Comparison of ENCODE assay signal across 1 cellular context in the genomic region with DNA sequence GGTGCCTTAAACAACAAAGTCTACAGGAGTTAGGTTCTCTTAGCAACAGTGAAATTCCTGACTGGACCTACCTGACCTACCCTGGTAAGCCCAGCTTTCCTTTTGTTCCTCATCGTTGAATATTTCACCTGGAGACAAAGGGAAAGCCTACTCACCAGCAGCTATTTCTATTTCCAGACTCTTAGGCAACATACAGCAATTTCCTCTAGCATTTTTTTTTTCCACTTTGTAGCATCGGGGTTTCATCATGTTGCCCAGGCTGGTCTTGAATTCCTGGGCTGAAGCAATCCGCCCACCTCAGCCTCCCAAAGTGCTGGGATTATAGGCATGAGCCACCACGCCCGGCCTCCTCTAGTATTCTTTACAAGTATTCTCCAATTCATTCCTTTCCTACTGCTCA.
TF ChIP-seq lines count a peak whose summit lies in the region.

No MANE protein-coding gene starts in this region.

TF ChIP-seq in SK-N-SH, 30 proteins besides CTCF, POLR2A, EP300 and RAD21 (continued from another document):
- TF ChIP-seq, protein P1, sequence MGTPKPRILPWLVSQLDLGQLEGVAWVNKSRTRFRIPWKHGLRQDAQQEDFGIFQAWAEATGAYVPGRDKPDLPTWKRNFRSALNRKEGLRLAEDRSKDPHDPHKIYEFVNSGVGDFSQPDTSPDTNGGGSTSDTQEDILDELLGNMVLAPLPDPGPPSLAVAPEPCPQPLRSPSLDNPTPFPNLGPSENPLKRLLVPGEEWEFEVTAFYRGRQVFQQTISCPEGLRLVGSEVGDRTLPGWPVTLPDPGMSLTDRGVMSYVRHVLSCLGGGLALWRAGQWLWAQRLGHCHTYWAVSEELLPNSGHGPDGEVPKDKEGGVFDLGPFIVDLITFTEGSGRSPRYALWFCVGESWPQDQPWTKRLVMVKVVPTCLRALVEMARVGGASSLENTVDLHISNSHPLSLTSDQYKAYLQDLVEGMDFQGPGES (IDR thresholded peaks at IDR 0.05; ENCODE audit: low read depth, low read length), result no peak
- no peak for TF ChIP-seq FOXM1 (IDR thresholded peaks at IDR 0.05; ENCODE audit: low read depth)
- TF ChIP-seq, protein P2, sequence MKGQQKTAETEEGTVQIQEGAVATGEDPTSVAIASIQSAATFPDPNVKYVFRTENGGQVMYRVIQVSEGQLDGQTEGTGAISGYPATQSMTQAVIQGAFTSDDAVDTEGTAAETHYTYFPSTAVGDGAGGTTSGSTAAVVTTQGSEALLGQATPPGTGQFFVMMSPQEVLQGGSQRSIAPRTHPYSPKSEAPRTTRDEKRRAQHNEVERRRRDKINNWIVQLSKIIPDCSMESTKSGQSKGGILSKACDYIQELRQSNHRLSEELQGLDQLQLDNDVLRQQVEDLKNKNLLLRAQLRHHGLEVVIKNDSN (IDR thresholded peaks at IDR 0.05; ENCODE audit: borderline replicate concordance, low read depth), result no peak
- TF ChIP-seq, protein P3, sequence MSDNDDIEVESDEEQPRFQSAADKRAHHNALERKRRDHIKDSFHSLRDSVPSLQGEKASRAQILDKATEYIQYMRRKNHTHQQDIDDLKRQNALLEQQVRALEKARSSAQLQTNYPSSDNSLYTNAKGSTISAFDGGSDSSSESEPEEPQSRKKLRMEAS (IDR thresholded peaks at IDR 0.05; ENCODE audit: low read depth), result no peak
- no peak for TF ChIP-seq GABPA (IDR thresholded peaks at IDR 0.05; ENCODE audit: low read depth)
- no peak for TF ChIP-seq NRF1 (IDR thresholded peaks at IDR 0.05; ENCODE audit: low read depth, low read length)
TF ChIP-seq in SK-N-SH: peak in this region for 0.
